26 cellular contexts compared by ENCODE assay signal in genomic region chr9:7246181-7246580, GRCh38.
"Had no signal": no experiment of that assay in that cellular context is flagged by ENCODE, and none has a peak within 500 bp of the region (broad histone marks: within the 10 kb centered on the region; RNA-seq: fewer than 3 reads in every experiment).

No MANE protein-coding gene starts in this region.

- H3K9ac ChIP-seq: parathyroid adenoma had no signal

- ATAC-seq: right lobe of liver had no signal

- H3K36me3 ChIP-seq: left ventricle myocardium inferior, neutrophil, right atrium auricular region, right lobe of liver, stomach, thyroid gland, transverse colon, upper lobe of left lung, vagina had no signal

- H3K4me3 Mint-ChIP-seq: mesothelial cell of epicardium; naive B cell; natural killer cell; stimulated activated naive B cell treated with anti-CD40 and anti-IgM and Interleukin-4, amounts not matched to agents 10 μg/mL and 1 μg/mL and 100 μg/mL, for 72 hours had no signal

- H3K27ac ChIP-seq: hepatocyte, left ventricle myocardium inferior, neutrophil, parathyroid adenoma, right atrium auricular region, right lobe of liver, stomach, testis, thyroid gland, transverse colon, upper lobe of left lung, vagina had no signal

- H3K4me1 ChIP-seq: left ventricle myocardium inferior, parathyroid adenoma, right atrium auricular region, right lobe of liver, stomach, testis, thyroid gland, upper lobe of left lung, vagina had no signal

- H3K4me3 ChIP-seq: hepatocyte, left ventricle myocardium inferior, lung, right atrium auricular region, right lobe of liver, smooth muscle cell, stomach, testis, thyroid gland, transverse colon, upper lobe of left lung, vagina had no signal

- DNase-seq: islet precursor cell; left ventricle myocardium inferior; mesendoderm; naive B cell; natural killer cell; occipital lobe; right lobe of liver; stimulated activated CD4-positive, alpha-beta T cell treated with anti-CD3 and anti-CD28 coated beads, Interleukin-1b, Interleukin-23, amount 100 ng/mL, for 48 hours; stimulated activated CD4-positive, alpha-beta T cell treated with anti-CD3 and anti-CD28 coated beads, Interleukin-2, amount 100 ng/mL, for 48 hours; stimulated activated CD4-positive, alpha-beta T cell treated with anti-CD3 and anti-CD28 coated beads, Interleukin-4, amount 100 ng/mL, for 4 hours; stimulated activated CD8-positive, alpha-beta memory T cell treated with anti-CD3 and anti-CD28 coated beads, Interleukin-4, amount 100 ng/mL, for 48 hours; stimulated activated naive B cell treated with anti-CD40 and anti-IgM and Interleukin-4, amounts not matched to agents 10 μg/mL and 1 μg/mL and 100 μg/mL, for 72 hours; stimulated activated naive CD8-positive, alpha-beta T cell treated with anti-CD3 and anti-CD28 coated beads, Interleukin-15, Interleukin-2, amounts not matched to agents 100 U/mL and 50 U/mL, for 24 hours; stomach; testis; thyroid gland; transverse colon; upper lobe of left lung had no signal

- H3K27ac Mint-ChIP-seq: mesothelial cell of epicardium; naive B cell; natural killer cell; stimulated activated naive B cell treated with anti-CD40 and anti-IgM and Interleukin-4, amounts not matched to agents 10 μg/mL and 1 μg/mL and 100 μg/mL, for 72 hours had no signal

- H3K79me2 ChIP-seq: hepatocyte, parathyroid adenoma had no signal

- H3K27me3 ChIP-seq: right atrium auricular region, right lobe of liver, stomach, testis, thyroid gland, transverse colon, upper lobe of left lung, vagina had no signal

- H2AFZ ChIP-seq: hepatocyte, parathyroid adenoma had no signal

- H3K4me1 Mint-ChIP-seq: mesothelial cell of epicardium, naive B cell, natural killer cell had no signal

- H3K9me3 Mint-ChIP-seq: natural killer cell had no signal

- H3K4me2 ChIP-seq: hepatocyte, smooth muscle cell had no signal

- H3K9me3 ChIP-seq: left ventricle myocardium inferior, neutrophil, right atrium auricular region, right lobe of liver, stomach, testis, thyroid gland, transverse colon, upper lobe of left lung, vagina had no signal

- H3K36me3 Mint-ChIP-seq: mesothelial cell of epicardium; naive B cell; natural killer cell; stimulated activated naive B cell treated with anti-CD40 and anti-IgM and Interleukin-4, amounts not matched to agents 10 μg/mL and 1 μg/mL and 100 μg/mL, for 72 hours had no signal
